In the genomic region with DNA sequence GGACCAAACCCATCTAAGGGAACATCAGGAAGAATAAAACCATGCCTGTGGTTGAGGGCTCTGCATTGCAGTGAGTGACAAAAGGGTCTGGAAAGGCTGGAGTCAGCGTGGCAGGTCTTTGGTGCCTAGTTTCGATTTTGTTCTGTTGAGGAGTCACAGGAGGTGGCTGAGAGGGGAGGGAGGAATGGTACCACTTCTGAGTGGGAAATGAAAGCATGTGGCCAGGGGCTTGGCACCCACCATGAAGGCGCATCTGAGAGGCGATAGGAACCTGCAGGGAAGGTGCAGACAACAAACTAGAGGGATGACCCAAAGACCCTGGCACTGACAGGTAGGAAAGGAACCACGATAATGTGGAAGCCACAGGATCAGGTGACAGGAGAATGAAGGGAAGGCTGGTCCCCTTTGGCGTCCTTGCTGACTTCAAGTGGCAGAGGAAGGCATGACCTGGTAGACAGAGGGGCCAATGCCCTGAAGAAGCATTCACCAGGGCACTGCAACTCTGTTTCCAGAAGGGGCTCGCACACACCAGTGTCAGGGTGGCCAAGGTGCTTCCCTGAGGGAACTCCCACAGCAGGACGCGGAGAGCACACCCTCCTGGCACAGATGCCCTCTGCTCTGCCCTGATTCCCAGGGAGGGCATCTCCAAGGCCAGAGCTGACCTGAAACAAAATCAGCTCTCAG, we compare ENCODE assay signal across 17 cellular contexts. TPM values are rescaled to one million over a fixed set of nuclear protein-coding genes. Genes with fewer than 3 reads are reported as not detected.
A peak's percentile ranks its signal among the peaks of the same experiment; 100 is the strongest.
DNase-seq lines count a peak whose midpoint lies in the region; ATAC-seq, FAIRE-seq and TF ChIP-seq lines count a peak whose summit lies in the region.
"Had no signal": no experiment of that assay in that cellular context is flagged by ENCODE, and none has a peak within 500 bp of the region (broad histone marks: within the 10 kb centered on the region; RNA-seq: fewer than 3 reads in every experiment).

No MANE protein-coding gene starts in this region.

- H3K4me1 ChIP-seq in astrocyte (ENCODE audit: insufficient read depth, low read length) = peaks cover 56% of the 10 kb centered on the region
- H3K4me1 ChIP-seq in neutrophil (ENCODE audit: control insufficient read depth in 1 of 2, insufficient read depth in 1 of 2, low read depth in 1 of 2, low read length in 1 of 2) = peaks cover 83 to 93% of the 10 kb centered on the region in 2 experiments

- H3K4me3 ChIP-seq in astrocyte (ENCODE audit: insufficient read depth, low read depth, low read length) (no peak overlapping the region), neutrophil (ENCODE audit: low read depth in 1 of 2, low read length in 1 of 2) (peak overlapping the region in 1 of 2 experiments; percentile 31)
- H3K4me3 ChIP-seq: GM12878 had no signal

- no peak for FAIRE-seq in astrocyte (lab: Jason Lieb, UNC)
- FAIRE-seq: GM12878, urothelium cell line had no signal

- no peak for DNase-seq in stimulated activated naive CD8-positive, alpha-beta T cell treated with anti-CD3 and anti-CD28 coated beads, Interleukin-15, Interleukin-2, amounts not matched to agents 100 U/mL and 50 U/mL, for 24 hours
- DNase-seq in astrocyte (ENCODE audit: low read depth) = no peak
- no peak for DNase-seq in germinal center (ENCODE audit: low spot score)
- DNase-seq in inferior parietal cortex (ENCODE audit: extremely low spot score) = no peak
- DNase-seq: activated CD4-positive, CD25-positive, alpha-beta regulatory T cell; activated T-cell treated with anti-CD3 and anti-CD28 coated beads, Interleukin-2, amount 50 U/mL, for 24 hours; EL; NCI-H1105 treated with DMSO at 0.1 percent for 48 hours; NCI-H2227 treated with DMSO at 0.1 percent for 48 hours had no signal

- no peaks in the 10 kb centered on the region for H3K27me3 Mint-ChIP-seq in stimulated activated naive CD8-positive, alpha-beta T cell treated with anti-CD3 and anti-CD28 coated beads, Interleukin-15, Interleukin-2, amounts not matched to agents 100 ng/mL and 50 ng/mL, for 24 hours
- H3K27me3 Mint-ChIP-seq in astrocyte (ENCODE audit: low read depth, unreplicated experiment) = no peaks in the 10 kb centered on the region
- H3K27me3 Mint-ChIP-seq: activated T-cell treated with anti-CD3 and anti-CD28 coated beads, Interleukin-2, amount 50 U/mL, for 24 hours had no signal

- H3K27me3 ChIP-seq in astrocyte (ENCODE audit: insufficient read depth, low read length) = no peaks in the 10 kb centered on the region
- no peaks in the 10 kb centered on the region for H3K27me3 ChIP-seq in neutrophil

- H2AFZ ChIP-seq in astrocyte (ENCODE audit: low read depth, low read length) = no peak overlapping the region

- H3K9me3 ChIP-seq in astrocyte (ENCODE audit: insufficient read depth, low read depth, low read length) = no peaks in the 10 kb centered on the region
- no peaks in the 10 kb centered on the region for H3K9me3 ChIP-seq in neutrophil

- H3K27ac Mint-ChIP-seq in stimulated activated naive CD8-positive, alpha-beta T cell treated with anti-CD3 and anti-CD28 coated beads, Interleukin-15, Interleukin-2, amounts not matched to agents 100 ng/mL and 50 ng/mL, for 24 hours = peak overlapping the region; percentile 16
- no peak overlapping the region for H3K27ac Mint-ChIP-seq in astrocyte (ENCODE audit: unreplicated experiment)
- H3K27ac Mint-ChIP-seq: mesothelial cell of epicardium had no signal

- no peak overlapping the region for H3K9ac ChIP-seq in astrocyte (ENCODE audit: low read length)

- H4K20me1 ChIP-seq in astrocyte (ENCODE audit: insufficient read depth, low read length) = peaks cover 72% of the 10 kb centered on the region

- H3K27ac ChIP-seq in astrocyte (ENCODE audit: low read depth, low read length) = peak overlapping the region; percentile 95
- peak overlapping the region; percentile 83 for H3K27ac ChIP-seq in neutrophil
- H3K27ac ChIP-seq: C4-2B had no signal

- H3K4me3 Mint-ChIP-seq in stimulated activated naive CD8-positive, alpha-beta T cell treated with anti-CD3 and anti-CD28 coated beads, Interleukin-15, Interleukin-2, amounts not matched to agents 100 ng/mL and 50 ng/mL, for 24 hours = no peak overlapping the region
- no peak overlapping the region for H3K4me3 Mint-ChIP-seq in astrocyte (ENCODE audit: unreplicated experiment)
- H3K4me3 Mint-ChIP-seq: activated T-cell treated with anti-CD3 and anti-CD28 coated beads, Interleukin-2, amount 50 U/mL, for 24 hours; mesothelial cell of epicardium had no signal

- ATAC-seq in stimulated activated naive CD8-positive, alpha-beta T cell treated with anti-CD3 and anti-CD28 coated beads, Interleukin-15, Interleukin-2, amounts not matched to agents 100 U/mL and 50 U/mL, for 24 hours = no peak
- ATAC-seq in GM19467 (IDR thresholded peaks at IDR 0.05; ENCODE audit: unreplicated experiment) (no peak), GM18861 (IDR thresholded peaks at IDR 0.05; ENCODE audit: unreplicated experiment) (no peak)
- ATAC-seq: GM12878 had no signal

- peaks cover 49% of the 10 kb centered on the region for H3K4me1 Mint-ChIP-seq in stimulated activated naive CD8-positive, alpha-beta T cell treated with anti-CD3 and anti-CD28 coated beads, Interleukin-15, Interleukin-2, amounts not matched to agents 100 ng/mL and 50 ng/mL, for 24 hours (ENCODE audit: low read depth)
- H3K4me1 Mint-ChIP-seq in astrocyte (ENCODE audit: low read depth, unreplicated experiment) = peaks cover 36% of the 10 kb centered on the region

- no peaks in the 10 kb centered on the region for H3K9me3 Mint-ChIP-seq in stimulated activated naive CD8-positive, alpha-beta T cell treated with anti-CD3 and anti-CD28 coated beads, Interleukin-15, Interleukin-2, amounts not matched to agents 100 ng/mL and 50 ng/mL, for 24 hours
- no peaks in the 10 kb centered on the region for H3K9me3 Mint-ChIP-seq in astrocyte (ENCODE audit: unreplicated experiment)
- H3K9me3 Mint-ChIP-seq: mesothelial cell of epicardium had no signal

- peaks cover 95% of the 10 kb centered on the region for H3K79me2 ChIP-seq in astrocyte (ENCODE audit: insufficient read depth, low read length)

- H3K36me3 ChIP-seq in astrocyte (ENCODE audit: insufficient read depth, low read length) (no peaks in the 10 kb centered on the region), neutrophil (no peaks in the 10 kb centered on the region)

- H3K4me2 ChIP-seq in astrocyte (ENCODE audit: low read length) = no peak overlapping the region

- TF ChIP-seq CTCF in astrocyte (IDR thresholded peaks at IDR 0.05; ENCODE audit: insufficient read depth, low read depth, low read length) (no peak), neutrophil (IDR thresholded peaks at IDR 0.05) (no peak)

- peaks cover 14% of the 10 kb centered on the region for H3K36me3 Mint-ChIP-seq in stimulated activated naive CD8-positive, alpha-beta T cell treated with anti-CD3 and anti-CD28 coated beads, Interleukin-15, Interleukin-2, amounts not matched to agents 100 ng/mL and 50 ng/mL, for 24 hours (ENCODE audit: low read depth)
- H3K36me3 Mint-ChIP-seq in astrocyte (ENCODE audit: low read depth, unreplicated experiment) = peaks cover 8% of the 10 kb centered on the region

RNA-seq across cellular contexts. Expression of gene HIPK2, which starts 41.7 kb away (rescaled TPM):
- total RNA-seq in astrocyte = 34.3 and 35.8 TPM in 2 replicates
